1 cellular context compared by ENCODE assay signal in genomic region chr12:120495723-120496352, GRCh38.
TF ChIP-seq lines count a peak whose summit lies in the region.

DYNLL1 (plus strand) TSS chr12:120496113; CDS start chr12:120496422, 309 bp downstream.

TF ChIP-seq in HepG2, 621 proteins besides CTCF, POLR2A, EP300 and RAD21 (continued from another document and continues in another):
- TF ChIP-seq MAFF (IDR thresholded peaks at IDR 0.05; ENCODE audit: low read depth, low read length) (no peak), ZNF615 (CRISPR knock-in tag; IDR thresholded peaks at IDR 0.05; ENCODE audit: borderline replicate concordance) (0 out of 2 replicates have a peak, but pooled peaks have one; percentile 11), ZNF260 (CRISPR knock-in tag; IDR thresholded peaks at IDR 0.05; ENCODE audit: borderline replicate concordance, low read depth) (no peak), ZNF24 (IDR thresholded peaks at IDR 0.05) (no peak), ARID3A (IDR thresholded peaks at IDR 0.05; ENCODE audit: low read depth, low read length) (no peak; the same call in 1 of the 2 replicates), GPN1 (CRISPR knock-in tag; IDR thresholded peaks at IDR 0.05; ENCODE audit: borderline replicate concordance) (no peak), NR2F1 (CRISPR knock-in tag; IDR thresholded peaks at IDR 0.05) (no peak), ZNF44 (CRISPR knock-in tag; IDR thresholded peaks at IDR 0.05) (no peak), CENPX (CRISPR knock-in tag; IDR thresholded peaks at IDR 0.05) (no peak), EEA1 (CRISPR knock-in tag; IDR thresholded peaks at IDR 0.05; ENCODE audit: borderline replicate concordance) (no peak), TFDP1 (CRISPR knock-in tag; IDR thresholded peaks at IDR 0.05; ENCODE audit: borderline replicate concordance) (peak; percentile 30; the same call in 1 of the 2 replicates), MBD4 (IDR thresholded peaks at IDR 0.05; ENCODE audit: borderline replicate concordance, low read length) (no peak), PRDM4 (CRISPR knock-in tag; IDR thresholded peaks at IDR 0.05; ENCODE audit: borderline replicate concordance) (no peak), ZNF18 (CRISPR knock-in tag; IDR thresholded peaks at IDR 0.05; ENCODE audit: insufficient replicate concordance) (peak; percentile 63), ZSCAN25 (CRISPR knock-in tag; IDR thresholded peaks at IDR 0.05) (no peak), ZNF501 (CRISPR knock-in tag; IDR thresholded peaks at IDR 0.05) (peak; percentile 47; the same call in 1 of the 2 replicates), ARID4A (CRISPR knock-in tag; IDR thresholded peaks at IDR 0.05; ENCODE audit: borderline replicate concordance) (peak; percentile 98), GMEB2 (CRISPR knock-in tag; IDR thresholded peaks at IDR 0.05; ENCODE audit: low read depth) (0 out of 2 replicates have a peak, but pooled peaks have one; percentile 43), KMT2B (CRISPR knock-in tag; IDR thresholded peaks at IDR 0.05) (peak; percentile 65), TEAD3 (CRISPR knock-in tag; optimal IDR thresholded peaks at IDR 0.05; ENCODE audit: borderline replicate concordance) (peak; percentile 51), IRX3 (CRISPR knock-in tag; IDR thresholded peaks at IDR 0.05; ENCODE audit: borderline replicate concordance, low read depth) (no peak), ZNF230 (CRISPR knock-in tag; IDR thresholded peaks at IDR 0.05) (no peak), ZNF547 (CRISPR knock-in tag; IDR thresholded peaks at IDR 0.05) (no peak), ZNF766 (CRISPR knock-in tag; IDR thresholded peaks at IDR 0.05; ENCODE audit: borderline replicate concordance) (no peak), PITX1 (CRISPR knock-in tag; IDR thresholded peaks at IDR 0.05) (no peak), ZBTB21 (CRISPR knock-in tag; IDR thresholded peaks at IDR 0.05) (no peak), ZC3H13 (CRISPR knock-in tag; IDR thresholded peaks at IDR 0.05) (no peak), SATB2 (CRISPR knock-in tag; IDR thresholded peaks at IDR 0.05) (no peak), SMAD1 (CRISPR knock-in tag; IDR thresholded peaks at IDR 0.05; ENCODE audit: borderline replicate concordance, low read depth) (no peak), PLRG1 (conservative IDR thresholded peaks at IDR 0.05) (no peak), ZNF446 (CRISPR knock-in tag; IDR thresholded peaks at IDR 0.05) (peak; percentile 93), TOPORS (CRISPR knock-in tag; IDR thresholded peaks at IDR 0.05) (peak; percentile 73; the same call in 1 of the 2 replicates), SALL1 (CRISPR knock-in tag; IDR thresholded peaks at IDR 0.05) (peak; percentile 69), HMG20A (CRISPR knock-in tag; IDR thresholded peaks at IDR 0.05; ENCODE audit: borderline replicate concordance) (no peak), TBX2 (CRISPR knock-in tag; IDR thresholded peaks at IDR 0.05; ENCODE audit: borderline replicate concordance) (peak; percentile 68; the same call in 1 of the 2 replicates), ZNF558 (CRISPR knock-in tag; IDR thresholded peaks at IDR 0.05; ENCODE audit: borderline replicate concordance) (peak; percentile 91; the same call in 1 of the 2 replicates), ZNF337 (CRISPR knock-in tag; IDR thresholded peaks at IDR 0.05; ENCODE audit: borderline replicate concordance, low read depth) (no peak), YEATS2 (CRISPR knock-in tag; IDR thresholded peaks at IDR 0.05; ENCODE audit: borderline replicate concordance) (peak; percentile 72; the same call in 1 of the 2 replicates), DR1 (CRISPR knock-in tag; IDR thresholded peaks at IDR 0.05) (peak; percentile 97), ZNF782 (CRISPR knock-in tag; IDR thresholded peaks at IDR 0.05; ENCODE audit: borderline replicate concordance) (no peak), ZFY (CRISPR knock-in tag; IDR thresholded peaks at IDR 0.05) (peak; percentile 84), THYN1 (CRISPR knock-in tag; IDR thresholded peaks at IDR 0.05; ENCODE audit: borderline replicate concordance, low read depth) (no peak), RAD51 (IDR thresholded peaks at IDR 0.05; ENCODE audit: borderline replicate concordance) (no peak), ZHX2 (IDR thresholded peaks at IDR 0.05; ENCODE audit: low read depth) (peak; percentile 36; the same call in 1 of the 2 replicates), ZHX2 (CRISPR knock-in tag; IDR thresholded peaks at IDR 0.05; ENCODE audit: borderline replicate concordance) (no peak), CEBPG (CRISPR knock-in tag; IDR thresholded peaks at IDR 0.05) (no peak), ZFP90 (CRISPR knock-in tag; IDR thresholded peaks at IDR 0.05; ENCODE audit: borderline replicate concordance) (peak; percentile 61; the same call in 1 of the 2 replicates)
